15 cellular contexts compared by ENCODE assay signal in the genomic region with DNA sequence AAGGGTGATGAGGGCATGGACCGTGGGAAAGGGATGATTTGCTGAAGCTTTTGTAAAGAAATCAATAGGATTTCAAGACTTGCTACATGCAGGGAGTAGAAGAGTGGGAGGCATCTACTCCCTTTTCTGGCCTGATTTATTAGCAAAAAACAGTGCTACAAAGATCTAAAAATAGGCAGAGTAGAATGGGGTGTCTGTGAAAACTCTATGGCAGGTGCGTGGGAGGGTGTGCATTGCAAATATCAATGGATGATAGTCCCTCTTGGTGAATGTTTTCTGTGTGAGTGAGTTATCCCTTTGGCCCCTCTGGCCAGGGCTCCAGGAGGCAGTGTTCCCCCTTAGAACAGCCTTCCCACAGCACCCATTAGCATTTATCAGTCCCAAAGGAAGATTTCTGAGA.
DNase-seq lines count a peak whose midpoint lies in the region; ATAC-seq and TF ChIP-seq lines count a peak whose summit lies in the region.
"Had no signal": no experiment of that assay in that cellular context is flagged by ENCODE, and none has a peak within 500 bp of the region (broad histone marks: within the 10 kb centered on the region; RNA-seq: fewer than 3 reads in every experiment).

No MANE protein-coding gene starts in this region.

- H3K9ac ChIP-seq in BLaER1 treated with 17β-estradiol and CSF1 and Interleukin-3, amounts not matched to agents 10 nM and 100 nM: peak overlapping the region in 9 of 11 experiments; percentile 7 to 67 (median 53); a peak in 14 of 22 replicates
- H3K9ac ChIP-seq in rectal smooth muscle tissue (ENCODE audit: low read length): no peak overlapping the region

- H3K4me3 ChIP-seq in BLaER1 treated with 17β-estradiol and CSF1 and Interleukin-3, amounts not matched to agents 10 nM and 100 nM: peak overlapping the region; percentile 22 to 67 (median 54); a peak in 17 of 20 replicates
- peak overlapping the region; percentile 10 for H3K4me3 ChIP-seq in rectal smooth muscle tissue (ENCODE audit: low read length)
- no peak overlapping the region for H3K4me3 ChIP-seq in body of pancreas
- no peak overlapping the region for H3K4me3 ChIP-seq in esophagus squamous epithelium
- H3K4me3 ChIP-seq: HAP-1 had no signal

- DNase-seq in RWPE1 (ENCODE audit: low spot score) (no peak), head of caudate nucleus (peak in 26 of 42 donors; percentile 6 to 83 (median 44)), body of pancreas (no peak), HEK293T (ENCODE audit: extremely low spot score) (no peak), esophagus squamous epithelium (lab: John Stamatoyannopoulos, UW) (no peak)
- DNase-seq: activated CD4-positive, alpha-beta T cell treated with anti-CD3 and anti-CD28 coated beads for 1 hour; activated naive CD4-positive, alpha-beta T cell treated with anti-CD3 and anti-CD28 coated beads, Interleukin-2, amount 50 U/mL, for 16 hours; effector memory CD4-positive, alpha-beta T cell; NCI-H187 treated with DMSO at 0.1 percent for 48 hours; posterior cingulate gyrus; stimulated activated naive B cell treated with anti-CD40 and anti-IgM and Interleukin-4, amounts not matched to agents 10 μg/mL and 1 μg/mL and 100 μg/mL, for 72 hours had no signal

- no peak for TF ChIP-seq POLR2A in body of pancreas (IDR thresholded peaks at IDR 0.05)
- TF ChIP-seq POLR2A in esophagus squamous epithelium (IDR thresholded peaks at IDR 0.05): no peak

- CTCF ChIA-PET in RWPE1 (lab: Yijun Ruan, JAX): interaction anchor here (2.1 kb wide), 1 partner anchor 10 kb away, joined by 6 read pairs; no protein-coding TSS in a partner anchor
- CTCF ChIA-PET in HEK293T (lab: Yijun Ruan, JAX): interaction anchor here (0.6 to 1.1 kb wide), 2 partner anchors 19 to 1015 kb away, joined by 3 read pairs; no protein-coding TSS in a partner anchor

- peaks cover 43 to 63% (median 51%) of the 10 kb centered on the region in 10 experiments for H3K4me1 ChIP-seq in BLaER1 treated with 17β-estradiol and CSF1 and Interleukin-3, amounts not matched to agents 10 nM and 100 nM
- H3K4me1 ChIP-seq in rectal smooth muscle tissue (ENCODE audit: control insufficient read depth, insufficient read depth, low read length) (no peaks in the 10 kb centered on the region), body of pancreas (no peaks in the 10 kb centered on the region), esophagus squamous epithelium (peaks cover 5 to 14% (median 7%) of the 10 kb centered on the region in 3 donors)
- H3K4me1 ChIP-seq: HAP-1 had no signal

- TF ChIP-seq CTCF in RWPE1 (conservative IDR thresholded peaks at IDR 0.05; ENCODE audit: low read depth) (no peak), body of pancreas (IDR thresholded peaks at IDR 0.05) (no peak), esophagus squamous epithelium (IDR thresholded peaks at IDR 0.05) (no peak)

- H3K4me2 ChIP-seq in BLaER1 treated with 17β-estradiol and CSF1 and Interleukin-3, amounts not matched to agents 10 nM and 100 nM: peak overlapping the region; percentile 78 to 97 (median 92)

- intact Hi-C loops in head of caudate nucleus (cut with DNase I): no loop called here
- intact Hi-C loops in body of pancreas (cut with DNase I): no loop called here
- intact Hi-C loops in esophagus squamous epithelium (cut with DNase I): no loop called here

- 66 to 80% methylated on average over 2 of the region's 2 CpGs for WGBS in body of pancreas, 2 donors
- WGBS in esophagus squamous epithelium, 2 donors: 80 to 85% methylated on average over 2 of the region's 2 CpGs

- peak overlapping the region in 8 of 11 experiments; percentile 53 to 78 (median 68); a peak in 16 of 22 replicates for H3K27ac ChIP-seq in BLaER1 treated with 17β-estradiol and CSF1 and Interleukin-3, amounts not matched to agents 10 nM and 100 nM
- H3K27ac ChIP-seq in RWPE1 (peak overlapping the region; percentile 49; the same call in 1 of the 2 replicates), rectal smooth muscle tissue (ENCODE audit: low read depth, low read length) (no peak overlapping the region), body of pancreas (no peak overlapping the region), esophagus squamous epithelium (peak overlapping the region in 1 of 4 donors; percentile 51)

- POLR2A ChIA-PET in RWPE1 (lab: Yijun Ruan, JAX; ENCODE audit: low non-redundant PET): no interaction called here
- POLR2A ChIA-PET in HEK293T (lab: Yijun Ruan, JAX): interaction anchor here (1.0 to 11.7 kb wide), 2 partner anchors 10 to 139 kb away, joined by 3 to 97 read pairs; a partner anchor contains a TSS

- no peaks in the 10 kb centered on the region for H3K27me3 ChIP-seq in BLaER1 treated with 17β-estradiol and CSF1 and Interleukin-3, amounts not matched to agents 10 nM and 100 nM
- no peaks in the 10 kb centered on the region for H3K27me3 ChIP-seq in rectal smooth muscle tissue (ENCODE audit: control insufficient read depth, insufficient read depth, low read length)
- no peaks in the 10 kb centered on the region for H3K27me3 ChIP-seq in body of pancreas
- H3K27me3 ChIP-seq in esophagus squamous epithelium: peaks cover 0 to 3% (median 0%) of the 10 kb centered on the region in 4 donors

- H3K36me3 ChIP-seq in BLaER1 treated with 17β-estradiol and CSF1 and Interleukin-3, amounts not matched to agents 10 nM and 100 nM: no peaks in the 10 kb centered on the region
- H3K36me3 ChIP-seq in rectal smooth muscle tissue (ENCODE audit: control insufficient read depth, insufficient read depth, low read length) (no peaks in the 10 kb centered on the region), body of pancreas (replicated peaks in 1 of 2; ENCODE audit: insufficient read depth in 1 of 2, low read depth in 2 of 2) (no peaks in the 10 kb centered on the region), esophagus squamous epithelium (no peaks in the 10 kb centered on the region)
- H3K36me3 ChIP-seq: HAP-1 had no signal

- H3K9me3 ChIP-seq in BLaER1 treated with 17β-estradiol and CSF1 and Interleukin-3, amounts not matched to agents 10 nM and 100 nM (replicated peaks in 1 of 11): no peaks in the 10 kb centered on the region
- H3K9me3 ChIP-seq in body of pancreas (no peaks in the 10 kb centered on the region), esophagus squamous epithelium (no peaks in the 10 kb centered on the region)
- H3K9me3 ChIP-seq: HAP-1 had no signal

- no peak for ATAC-seq in body of pancreas
- no peak for ATAC-seq in HG03095 (IDR thresholded peaks at IDR 0.05; ENCODE audit: unreplicated experiment)

- H4K20me1 ChIP-seq in BLaER1 treated with 17β-estradiol and CSF1 and Interleukin-3, amounts not matched to agents 10 nM and 100 nM: 0 out of 22 replicates have a peak, but pooled peaks cover 0 to 4% (median 0%) of the 10 kb centered on the region in 11 experiments

TF ChIP-seq in HEK293T, 16 proteins besides CTCF, POLR2A, EP300 and RAD21:
- TF ChIP-seq BHLHE40 (IDR thresholded peaks at IDR 0.05; ENCODE audit: borderline replicate concordance) (no peak), L3MBTL2 (conservative IDR thresholded peaks at IDR 0.05) (no peak), FOXM1 (IDR thresholded peaks at IDR 0.05; ENCODE audit: borderline replicate concordance) (no peak), LEF1 (IDR thresholded peaks at IDR 0.05; ENCODE audit: borderline replicate concordance) (no peak), SUZ12 (IDR thresholded peaks at IDR 0.05) (no peak), ZNF384 (IDR thresholded peaks at IDR 0.05) (no peak), CTBP1 (IDR thresholded peaks at IDR 0.05; ENCODE audit: borderline replicate concordance) (no peak), ELF4 (IDR thresholded peaks at IDR 0.05) (no peak)

Comparison
In these comparisons a context has a peak if more than half of its experiments do, and no peak if none do; other contexts are left out.
1. H3K27ac ChIP-seq: peak in BLaER1 treated with 17β-estradiol and CSF1 and Interleukin-3, amounts not matched to agents 10 nM and 100 nM (8 of 11) and RWPE1 (single experiment); none in rectal smooth muscle tissue (single experiment) and body of pancreas (0 of 4).
2. H3K4me3 ChIP-seq: peak in BLaER1 treated with 17β-estradiol and CSF1 and Interleukin-3, amounts not matched to agents 10 nM and 100 nM (10 of 10) and rectal smooth muscle tissue (single experiment); none in body of pancreas (0 of 2) and esophagus squamous epithelium (0 of 4).
3. DNase-seq: peak in head of caudate nucleus (26 of 42); none in RWPE1 (single experiment), body of pancreas (0 of 4), HEK293T (single experiment) and esophagus squamous epithelium (single experiment).